8 cellular contexts compared by ENCODE assay signal in the genomic region with DNA sequence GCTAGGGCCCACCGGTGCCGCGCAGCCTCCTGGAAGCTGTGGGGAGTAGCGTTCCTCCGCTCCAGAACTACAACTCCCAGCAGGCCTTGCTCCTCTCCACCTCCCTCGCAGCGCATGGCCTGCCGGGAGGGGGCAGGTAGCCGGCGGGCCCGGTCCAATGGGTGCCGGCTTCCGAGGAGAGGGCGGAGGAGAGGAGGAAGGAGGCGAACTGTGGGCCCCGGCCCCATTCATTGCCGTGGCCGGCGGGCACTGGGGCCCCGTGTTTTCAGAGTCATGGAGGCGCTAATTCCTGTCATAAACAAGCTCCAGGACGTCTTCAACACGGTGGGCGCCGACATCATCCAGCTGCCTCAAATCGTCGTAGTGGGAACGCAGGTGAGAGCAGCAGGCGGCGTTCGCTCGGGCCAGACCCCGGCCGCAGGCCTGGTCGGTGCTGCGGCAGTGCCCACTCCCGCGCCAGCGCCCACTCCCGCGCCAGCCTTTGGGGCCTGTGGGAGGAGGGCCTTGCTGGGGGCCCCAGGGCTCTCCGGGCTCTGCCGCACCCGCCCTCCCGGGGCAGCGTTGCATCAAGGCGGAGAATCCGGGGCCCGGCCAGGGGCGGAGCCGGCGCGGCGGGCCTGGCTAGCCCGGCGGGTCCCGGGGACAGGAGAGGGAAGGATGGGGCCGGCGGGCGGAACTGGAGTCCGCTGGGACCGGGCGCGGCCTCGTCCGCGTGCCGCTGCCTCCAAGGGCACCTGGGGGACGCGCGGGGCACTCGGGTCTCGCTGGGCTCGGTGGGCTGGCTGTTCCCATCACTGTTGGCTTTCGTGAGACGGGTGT. TPM values are rescaled to one million over a fixed set of nuclear protein-coding genes. Genes with fewer than 3 reads are reported as not detected.
DNase-seq lines count a peak whose midpoint lies in the region; ATAC-seq and TF ChIP-seq lines count a peak whose summit lies in the region.

A gene (plus strand): TSS at position 211 of the 819 bp plus-strand sequence. CDS start 63 bp downstream, at position 274.

- DNase-seq in Daoy (ENCODE audit: low read depth), result peak; percentile 98
- peak; percentile 80 for DNase-seq in GOT3 (lab: John Stamatoyannopoulos, UW)
- DNase-seq in LNCaP clone FGC (ENCODE audit: low read depth), result peak; percentile 82
- DNase-seq in RWPE1 (ENCODE audit: low spot score), result peak; percentile 95
- DNase-seq in fibroblast of lung (ENCODE audit: low read depth in 2 of 2), result peak; percentile 96 to 97
- peak; percentile 87 to 94 (median 92) for DNase-seq in naive thymus-derived CD8-positive, alpha-beta T cell
- peak; percentile 85 to 92 (median 90) for DNase-seq in stimulated activated naive CD4-positive, alpha-beta T cell (lab: John Stamatoyannopoulos, UW)

- peak within 1 kb of the TSS; percentile 92 for H2AFZ ChIP-seq in fibroblast of lung (ENCODE audit: low read length)

- H3K4me2 ChIP-seq in fibroblast of lung (ENCODE audit: extremely low read depth, insufficient read depth, low read length), result peak within 1 kb of the TSS; percentile 49

- peak within 1 kb of the TSS; percentile 93 for H3K4me3 Mint-ChIP-seq in activated T-helper 17 cell treated with anti-CD3 and anti-CD28 coated beads, Interleukin-2, amount 50 U/mL, for 72 hours
- H3K4me3 Mint-ChIP-seq in naive thymus-derived CD8-positive, alpha-beta T cell, result peak within 1 kb of the TSS; percentile 84 to 95 (median 93)

- no peaks in the 10 kb centered on the region for H3K27me3 Mint-ChIP-seq in activated T-helper 17 cell treated with anti-CD3 and anti-CD28 coated beads, Interleukin-2, amount 50 U/mL, for 72 hours
- H3K27me3 Mint-ChIP-seq in naive thymus-derived CD8-positive, alpha-beta T cell, result no peaks in the 10 kb centered on the region

- H3K36me3 ChIP-seq in fibroblast of lung (ENCODE audit: control insufficient read depth, insufficient read depth, low read length), result no peaks in the 10 kb centered on the region

- no peak for TF ChIP-seq CTCF in LNCaP clone FGC (IDR thresholded peaks at IDR 0.05; ENCODE audit: control insufficient read depth, extremely low read depth, insufficient read depth)
- TF ChIP-seq CTCF in RWPE1 (conservative IDR thresholded peaks at IDR 0.05; ENCODE audit: low read depth), result no peak
- TF ChIP-seq CTCF in fibroblast of lung (conservative IDR thresholded peaks at IDR 0.05 in 1 of 2, IDR thresholded peaks at IDR 0.05 in 1 of 2; ENCODE audit: low read depth in 1 of 2, low read length in 2 of 2), result no peak

- H3K27me3 ChIP-seq in fibroblast of lung (ENCODE audit: control insufficient read depth, insufficient read depth, low read length), result no peaks in the 10 kb centered on the region

- peak within 1 kb of the TSS; percentile 81 for H3K4me3 ChIP-seq in LNCaP clone FGC (ENCODE audit: low read depth, low read length)
- H3K4me3 ChIP-seq in fibroblast of lung (replicated peaks in 1 of 4; ENCODE audit: control extremely low read depth in 1 of 4, insufficient read depth in 1 of 4, low read depth in 3 of 4, low read length in 4 of 4), result peak within 1 kb of the TSS; percentile 70 to 100 (median 92)

- H3K79me2 ChIP-seq in fibroblast of lung (ENCODE audit: control insufficient read depth, insufficient read depth, low read length), result peaks cover 40% of the 10 kb centered on the region

- peak within 1 kb of the TSS; percentile 91 for H3K9ac ChIP-seq in fibroblast of lung (ENCODE audit: insufficient read depth, low read length)

- H3K4me1 ChIP-seq in fibroblast of lung (ENCODE audit: control insufficient read depth, extremely low read depth, insufficient read depth, low read length), result no peaks in the 10 kb centered on the region

- POLR2A ChIA-PET in RWPE1 (lab: Yijun Ruan, JAX; ENCODE audit: low non-redundant PET), result interaction anchor here (0.5 to 1.3 kb wide), 2 partner anchors 76 to 564 kb away, joined by 4 to 6 read pairs; a partner anchor contains a TSS
- POLR2A ChIA-PET in naive thymus-derived CD8-positive, alpha-beta T cell (lab: Charles Lee), result interaction anchor here (0.6 to 1.3 kb wide), 3 partner anchors 21 to 209 kb away, joined by 6 to 13 read pairs (median 9); a partner anchor contains a TSS

- H3K9me3 ChIP-seq in fibroblast of lung (ENCODE audit: control insufficient read depth, insufficient read depth, low read depth, low read length), result no peaks in the 10 kb centered on the region

- peak; percentile 99 for ATAC-seq in activated T-helper 17 cell treated with anti-CD3 and anti-CD28 coated beads, Interleukin-2, amount 50 U/mL, for 72 hours (replicated peaks)
- ATAC-seq in naive thymus-derived CD8-positive, alpha-beta T cell, result peak; percentile 97 to 98

- peaks cover 17% of the 10 kb centered on the region for H3K36me3 Mint-ChIP-seq in activated T-helper 17 cell treated with anti-CD3 and anti-CD28 coated beads, Interleukin-2, amount 50 U/mL, for 72 hours (ENCODE audit: low read depth)
- peaks cover 0 to 4% (median 0%) of the 10 kb centered on the region in 3 donors for H3K36me3 Mint-ChIP-seq in naive thymus-derived CD8-positive, alpha-beta T cell

- CTCF ChIA-PET in RWPE1 (lab: Yijun Ruan, JAX), result interaction anchor here (0.6 kb wide), 1 partner anchor 28 kb away, joined by 3 read pairs; no protein-coding TSS in a partner anchor

- peaks cover 8% of the 10 kb centered on the region for H3K4me1 Mint-ChIP-seq in activated T-helper 17 cell treated with anti-CD3 and anti-CD28 coated beads, Interleukin-2, amount 50 U/mL, for 72 hours
- peaks cover 11 to 42% (median 24%) of the 10 kb centered on the region in 4 donors for H3K4me1 Mint-ChIP-seq in naive thymus-derived CD8-positive, alpha-beta T cell

- H4K20me1 ChIP-seq in fibroblast of lung (ENCODE audit: control insufficient read depth, extremely low read depth, insufficient read depth, low read length), result no peaks in the 10 kb centered on the region

- H3K27ac Mint-ChIP-seq in activated T-helper 17 cell treated with anti-CD3 and anti-CD28 coated beads, Interleukin-2, amount 50 U/mL, for 72 hours, result peak within 1 kb of the TSS; percentile 91
- peak within 1 kb of the TSS; percentile 80 to 95 (median 94) for H3K27ac Mint-ChIP-seq in naive thymus-derived CD8-positive, alpha-beta T cell

- no peaks in the 10 kb centered on the region for H3K9me3 Mint-ChIP-seq in activated T-helper 17 cell treated with anti-CD3 and anti-CD28 coated beads, Interleukin-2, amount 50 U/mL, for 72 hours
- H3K9me3 Mint-ChIP-seq in naive thymus-derived CD8-positive, alpha-beta T cell, result no peaks in the 10 kb centered on the region

- H3K27ac ChIP-seq in RWPE1, result peak within 1 kb of the TSS; percentile 98
- H3K27ac ChIP-seq in fibroblast of lung (ENCODE audit: insufficient read depth, low read length), result peak within 1 kb of the TSS; percentile 93

RNA-seq across cellular contexts. Expression of the gene that starts here (rescaled TPM):
- total RNA-seq in Daoy (2014; rRNA removed; shearing (Covaris generic)), result 69.8 and 75.5 TPM in 2 replicates
- 10 to 100 TPM; 44.7 to 67.6 TPM for total RNA-seq in activated T-helper 17 cell treated with anti-CD3 and anti-CD28 coated beads, Interleukin-2, amount 50 U/mL, for 72 hours
- total RNA-seq in fibroblast of lung, result 51.4 and 59.6 TPM in 2 replicates
- 56.3 and 77.9 TPM in 2 replicates for polyA plus RNA-seq in fibroblast of lung
- polyA plus RNA-seq in fibroblast of lung (2012), result 40.1 and 50.8 TPM in 2 replicates
- 35.4 and 49.0 TPM in 2 replicates for polyA minus RNA-seq in fibroblast of lung (ENCODE audit: low replicate concordance)
- total RNA-seq in naive thymus-derived CD8-positive, alpha-beta T cell, result 10 to 100 TPM; 54.9 to 55.1 TPM
- 10 to 100 TPM; 18.6 to 26.4 (median 21.5) TPM for polyA plus RNA-seq in naive thymus-derived CD8-positive, alpha-beta T cell

Comparison
In these comparisons a context has a peak if more than half of its experiments do, and no peak if none do; other contexts are left out.
1. Peak in every context shown above with its lines: DNase-seq, ATAC-seq, H3K4me3 ChIP-seq and H3K27ac ChIP-seq.